Comparison of ENCODE assay signal across 23 cellular contexts in the genomic region with DNA sequence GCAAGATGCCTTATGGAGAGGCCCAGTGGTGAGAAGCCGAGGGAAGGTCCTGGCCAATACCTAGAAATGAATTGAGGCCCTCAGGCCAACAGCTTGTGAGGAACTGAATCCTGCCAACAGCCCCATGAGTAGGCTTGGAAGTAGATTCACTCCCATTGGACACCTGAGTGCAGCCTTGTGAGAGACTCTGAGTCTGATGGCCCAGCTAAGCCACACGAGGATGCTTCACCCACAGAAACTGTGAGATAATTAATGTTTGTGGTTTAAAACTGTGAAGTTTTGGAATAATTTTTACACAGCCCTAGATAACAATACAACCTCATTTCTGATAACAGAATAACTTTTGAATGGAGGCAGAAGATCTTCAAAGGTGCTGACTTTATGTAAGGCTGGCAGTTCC.
"Had no signal": no experiment of that assay in that cellular context is flagged by ENCODE, and none has a peak within 500 bp of the region (broad histone marks: within the 10 kb centered on the region; RNA-seq: fewer than 3 reads in every experiment).

No MANE protein-coding gene starts in this region.

- DNase-seq: activated CD4-positive, alpha-beta T cell treated with anti-CD3 and anti-CD28 coated beads for 4 hours; activated CD4-positive, CD25-positive, alpha-beta regulatory T cell; activated CD8-positive, alpha-beta memory T cell treated with anti-CD3 and anti-CD28 coated beads, Interleukin-2, amount 50 U/mL, for 4 hours; activated CD8-positive, alpha-beta T cell treated with anti-CD3 and anti-CD28 coated beads for 36 hours; activated gamma-delta T cell treated with Interleukin-2 at 50 U/mL for 16 hours; activated naive CD4-positive, alpha-beta T cell treated with anti-CD3 and anti-CD28 coated beads, Interleukin-2, amount 10 ng/mL, durations not matched to agents 7 days and 5 days; activated naive CD8-positive, alpha-beta T cell treated with anti-CD3 and anti-CD28 coated beads, Interleukin-2, amount 10 ng/mL, durations not matched to agents 7 days and 5 days; activated T-cell treated with anti-CD3 and anti-CD28 coated beads, Interleukin-2, amount 50 U/mL, for 72 hours; adrenal gland; aorta; NCI-H1092; NCI-H1417; NCI-H2029; NCI-H2107; NCI-H2171 treated with DMSO at 0.1 percent for 48 hours; NCI-H345; NCI-H510A; RPMI8226; T-helper 1 cell had no signal

- H3K27me3 ChIP-seq: adrenal gland had no signal

- H3K4me3 ChIP-seq: adrenal gland, SK-N-MC had no signal

- ATAC-seq: activated CD8-positive, alpha-beta T cell treated with anti-CD3 and anti-CD28 coated beads for 36 hours; activated T-cell treated with anti-CD3 and anti-CD28 coated beads, Interleukin-2, amount 50 U/mL, for 72 hours; Panc1; Right ventricle myocardium inferior had no signal

- H3K36me3 ChIP-seq: adrenal gland had no signal

- H3K27ac ChIP-seq: SK-N-MC, VCaP had no signal

- H3K9me3 ChIP-seq: adrenal gland had no signal
